Comparison of ENCODE assay signal across 23 cellular contexts in genomic region chr15:77808581-77809198, GRCh38.
DNase-seq lines count a peak whose midpoint lies in the region; ATAC-seq, FAIRE-seq and TF ChIP-seq lines count a peak whose summit lies in the region.
"Had no signal": no experiment of that assay in that cellular context is flagged by ENCODE, and none has a peak within 500 bp of the region (broad histone marks: within the 10 kb centered on the region; RNA-seq: fewer than 3 reads in every experiment).

No MANE protein-coding gene starts in this region.

- peaks cover 0 to 37% (median 31%) of the 10 kb centered on the region in 10 experiments; a peak in 15 of 20 replicates for H3K4me1 ChIP-seq in BLaER1 treated with 17β-estradiol and CSF1 and Interleukin-3, amounts not matched to agents 10 nM and 100 nM
- H3K4me1 ChIP-seq in H1 (replicated peaks in 1 of 4; ENCODE audit: control insufficient read depth in 3 of 4, insufficient read depth in 4 of 4, low read length in 3 of 4) (peaks cover 0 to 22% (median 11%) of the 10 kb centered on the region in 4 experiments; a peak in 6 of 7 replicates), small intestine (ENCODE audit: control insufficient read depth in 2 of 2, insufficient read depth in 1 of 2, low read depth in 1 of 2, low read length in 1 of 2) (no peaks in the 10 kb centered on the region), heart right ventricle (no peaks in the 10 kb centered on the region)
- H3K4me1 ChIP-seq: HAP-1 had no signal

- no peak overlapping the region for H3K4ac ChIP-seq in H1 (replicated peaks; ENCODE audit: insufficient read length, low read depth, low read length)

- no peak overlapping the region for H2BK5ac ChIP-seq in H1 (ENCODE audit: low read depth, low read length)

- H3K79me2 ChIP-seq in H1 (ENCODE audit: control insufficient read depth in 1 of 2, insufficient read depth in 2 of 2, low read length in 2 of 2), result no peaks in the 10 kb centered on the region

- H3K27ac Mint-ChIP-seq in WTC11, result peak overlapping the region; percentile 7; the same call in 1 of the 2 replicates
- H3K27ac Mint-ChIP-seq in activated naive CD4-positive, alpha-beta T cell treated with anti-CD3 and anti-CD28 coated beads, Interleukin-2, amount 10 ng/mL, durations not matched to agents 7 days and 5 days, result no peak overlapping the region
- H3K27ac Mint-ChIP-seq: B cell; CD4-positive, CD25-positive, alpha-beta regulatory T cell had no signal

- H4K5ac ChIP-seq in H1 (ENCODE audit: insufficient read length, low read depth, low read length), result no peak overlapping the region

- CTCF ChIA-PET in WTC11 (lab: Charles Lee), result interaction anchor here (1.0 to 2.2 kb wide), 2 partner anchors 13 to 62 kb away, joined by 3 to 11 read pairs; no protein-coding TSS in a partner anchor
- CTCF ChIA-PET in H1 (lab: Charles Lee; ENCODE audit: partially characterized antibody), result interaction anchor here (1.0 to 3.7 kb wide), 4 partner anchors 9 to 176 kb away, joined by 3 to 19 read pairs (median 4); no protein-coding TSS in a partner anchor
- CTCF ChIA-PET in activated naive CD4-positive, alpha-beta T cell treated with anti-CD3 and anti-CD28 coated beads, Interleukin-2, amount 10 ng/mL, durations not matched to agents 7 days and 5 days (lab: Charles Lee), result no interaction called here

- no peak overlapping the region for H2BK15ac ChIP-seq in H1 (ENCODE audit: low read length)

- H3K4me3 ChIP-seq in BLaER1 treated with 17β-estradiol and CSF1 and Interleukin-3, amounts not matched to agents 10 nM and 100 nM, result no peak overlapping the region
- no peak overlapping the region for H3K4me3 ChIP-seq in H1 (ENCODE audit: extremely low read depth in 1 of 4, insufficient read depth in 2 of 4, low read depth in 3 of 4, low read length in 4 of 4)
- no peak overlapping the region for H3K4me3 ChIP-seq in small intestine (ENCODE audit: low read depth in 1 of 2, low read length in 2 of 2)
- no peak overlapping the region for H3K4me3 ChIP-seq in heart right ventricle
- H3K4me3 ChIP-seq: GM23248, HAP-1 had no signal

- H2AFZ ChIP-seq in H1 (ENCODE audit: low read length), result no peak overlapping the region
- H2AFZ ChIP-seq: GM23248 had no signal

- no peak overlapping the region for H4K8ac ChIP-seq in H1 (ENCODE audit: extremely low read depth, insufficient read depth, low read length)

- ATAC-seq in WTC11 (no peak), heart right ventricle (no peak)

- no peak overlapping the region for H3K14ac ChIP-seq in H1 (ENCODE audit: insufficient read length)

- H2AK5ac ChIP-seq in H1 (ENCODE audit: low read depth, low read length), result no peak overlapping the region

- no peak for TF ChIP-seq RAD21 in H1 (IDR thresholded peaks at IDR 0.05 in 1 of 2, conservative IDR thresholded peaks at IDR 0.05 in 1 of 2; ENCODE audit: low read depth in 2 of 2, low read length in 2 of 2)

- H2BK120ac ChIP-seq in H1 (replicated peaks; ENCODE audit: low read depth, low read length), result no peak overlapping the region

- H3K79me1 ChIP-seq in H1 (ENCODE audit: low read depth, low read length), result no peaks in the 10 kb centered on the region

- peaks cover 0 to 5% (median 0%) of the 10 kb centered on the region in 11 experiments; a peak in 5 of 22 replicates for H4K20me1 ChIP-seq in BLaER1 treated with 17β-estradiol and CSF1 and Interleukin-3, amounts not matched to agents 10 nM and 100 nM
- peaks cover 0 to 2% of the 10 kb centered on the region in 2 experiments for H4K20me1 ChIP-seq in H1 (replicated peaks in 1 of 2; ENCODE audit: control insufficient read depth in 1 of 2, insufficient read depth in 2 of 2, low read length in 2 of 2)

- H2BK20ac ChIP-seq in H1 (ENCODE audit: low read length), result no peak overlapping the region

- no peak overlapping the region for H3K9ac ChIP-seq in BLaER1 treated with 17β-estradiol and CSF1 and Interleukin-3, amounts not matched to agents 10 nM and 100 nM
- H3K9ac ChIP-seq in H1 (replicated peaks in 1 of 4; ENCODE audit: extremely low read depth in 1 of 4, low read depth in 3 of 4, low read length in 3 of 4), result no peak overlapping the region
- H3K9ac ChIP-seq: GM23248, KMS-11, SK-N-SH had no signal

- H3K56ac ChIP-seq in H1 (replicated peaks; ENCODE audit: insufficient read length, low read depth, low read length), result no peak overlapping the region

- H3K23ac ChIP-seq in H1 (ENCODE audit: insufficient read length), result no peak overlapping the region

- 0 out of 2 replicates have a peak overlapping the region, but pooled peaks have one; percentile 78 for H2BK12ac ChIP-seq in H1 (ENCODE audit: low read depth, low read length)

- DNase-seq in WTC11 (ENCODE audit: low spot score) (no peak), H1 (ENCODE audit: low read depth in 1 of 2, low spot score in 2 of 2) (no peak), small intestine (peak; percentile 30), heart right ventricle (no peak), C1 segment of cervical spinal cord (lab: John Stamatoyannopoulos, UW) (no peak)
- DNase-seq in activated naive CD4-positive, alpha-beta T cell treated with anti-CD3 and anti-CD28 coated beads, Interleukin-2, amount 10 ng/mL, durations not matched to agents 7 days and 5 days, result no peak
- DNase-seq: CD4-positive, CD25-positive, alpha-beta regulatory T cell; DMS153; GM23248; NCI-H1092; NCI-H1436; NCI-H187; NCI-H2081 treated with DMSO at 0.1 percent for 48 hours; NCI-H2171; NCI-H226; NCI-H510A treated with DMSO at 0.1 percent for 48 hours; SK-N-SH; SW 1271 had no signal

- peaks cover 3% of the 10 kb centered on the region; the same call in 1 of the 2 replicates for H3K23me2 ChIP-seq in H1 (ENCODE audit: low read depth, low read length)

- H3K27me3 ChIP-seq in BLaER1 treated with 17β-estradiol and CSF1 and Interleukin-3, amounts not matched to agents 10 nM and 100 nM, result no peaks in the 10 kb centered on the region
- H3K27me3 ChIP-seq in H1 (replicated peaks in 1 of 4; ENCODE audit: control insufficient read depth in 3 of 4, extremely low read depth in 1 of 4, insufficient read depth in 3 of 4, low read length in 3 of 4), result no peaks in the 10 kb centered on the region
- H3K27me3 ChIP-seq in small intestine (ENCODE audit: control insufficient read depth in 2 of 2, insufficient read depth in 2 of 2, low read length in 2 of 2), result no peaks in the 10 kb centered on the region
- H3K27me3 ChIP-seq in heart right ventricle, result peaks cover 0 to 24% (median 7%) of the 10 kb centered on the region in 7 donors

- POLR2A ChIA-PET in WTC11 (lab: Charles Lee), result no interaction called here
- POLR2A ChIA-PET in H1 (lab: Charles Lee; ENCODE audit: partially characterized antibody), result interaction anchor here (1.5 kb wide), 1 partner anchor 15 kb away, joined by 5 read pairs; no protein-coding TSS in a partner anchor

- H4K91ac ChIP-seq in H1 (replicated peaks; ENCODE audit: insufficient read length, low read length), result no peak overlapping the region

- intact Hi-C loops in heart right ventricle (cut with DNase I), result no loop called here

- FAIRE-seq in H1 (lab: Jason Lieb, UNC) (no peak), small intestine (lab: Jason Lieb, UNC) (no peak)
- FAIRE-seq: HTR-8/SVneo had no signal

- no peaks in the 10 kb centered on the region for H3K36me3 ChIP-seq in BLaER1 treated with 17β-estradiol and CSF1 and Interleukin-3, amounts not matched to agents 10 nM and 100 nM
- H3K36me3 ChIP-seq in H1 (ENCODE audit: control insufficient read depth in 2 of 4, insufficient read depth in 4 of 4, low read length in 3 of 4) (no peaks in the 10 kb centered on the region), small intestine (ENCODE audit: control insufficient read depth in 2 of 2, insufficient read depth in 2 of 2, low read length in 2 of 2) (no peaks in the 10 kb centered on the region), heart right ventricle (no peaks in the 10 kb centered on the region)
- H3K36me3 ChIP-seq: HAP-1 had no signal

- no peak for TF ChIP-seq POLR2A in H1 (IDR thresholded peaks at IDR 0.05; ENCODE audit: control extremely low read depth in 1 of 2, low read depth in 2 of 2, low read length in 2 of 2)

- no peaks in the 10 kb centered on the region for H3K9me3 Mint-ChIP-seq in WTC11
- H3K9me3 Mint-ChIP-seq in activated naive CD4-positive, alpha-beta T cell treated with anti-CD3 and anti-CD28 coated beads, Interleukin-2, amount 10 ng/mL, durations not matched to agents 7 days and 5 days, result no peaks in the 10 kb centered on the region
- H3K9me3 Mint-ChIP-seq: CD4-positive, CD25-positive, alpha-beta regulatory T cell had no signal

- no peak overlapping the region for H3K27ac ChIP-seq in BLaER1 treated with 17β-estradiol and CSF1 and Interleukin-3, amounts not matched to agents 10 nM and 100 nM
- H3K27ac ChIP-seq in H1 (ENCODE audit: low read depth, low read length) (no peak overlapping the region), small intestine (ENCODE audit: low read depth in 1 of 2, low read length in 1 of 2) (no peak overlapping the region), heart right ventricle (no peak overlapping the region)
- H3K27ac ChIP-seq: GM23248, KMS-11 had no signal

- H3K36me3 Mint-ChIP-seq in WTC11, result no peaks in the 10 kb centered on the region
- H3K36me3 Mint-ChIP-seq in activated naive CD4-positive, alpha-beta T cell treated with anti-CD3 and anti-CD28 coated beads, Interleukin-2, amount 10 ng/mL, durations not matched to agents 7 days and 5 days, result no peaks in the 10 kb centered on the region
- H3K36me3 Mint-ChIP-seq: CD4-positive, CD25-positive, alpha-beta regulatory T cell had no signal

- no peak overlapping the region for H3K18ac ChIP-seq in H1 (ENCODE audit: extremely low read depth, low read length)

- peaks cover 35% of the 10 kb centered on the region for H3K4me1 Mint-ChIP-seq in WTC11
- H3K4me1 Mint-ChIP-seq in activated naive CD4-positive, alpha-beta T cell treated with anti-CD3 and anti-CD28 coated beads, Interleukin-2, amount 10 ng/mL, durations not matched to agents 7 days and 5 days, result no peaks in the 10 kb centered on the region
- H3K4me1 Mint-ChIP-seq: B cell had no signal

- no peaks in the 10 kb centered on the region for H3K9me3 ChIP-seq in BLaER1 treated with 17β-estradiol and CSF1 and Interleukin-3, amounts not matched to agents 10 nM and 100 nM (replicated peaks in 1 of 11)
- no peaks in the 10 kb centered on the region for H3K9me3 ChIP-seq in H1 (ENCODE audit: insufficient read depth in 2 of 2, low read depth in 1 of 2, low read length in 1 of 2)
- no peaks in the 10 kb centered on the region for H3K9me3 ChIP-seq in small intestine (ENCODE audit: control insufficient read depth, low read depth)
- H3K9me3 ChIP-seq in heart right ventricle, result no peaks in the 10 kb centered on the region
- H3K9me3 ChIP-seq: HAP-1, SK-N-SH had no signal

- 94% methylated on average over 8 of the region's 8 CpGs; no CpG with 5 or more reads in 1 of the 2 experiments for WGBS in H1 (ENCODE audit: extremely low coverage in 1 of 2, insufficient coverage in 1 of 2, insufficient read length in 1 of 2, insufficient replicate concordance in 2 of 2, low coverage in 1 of 2, low lambda C conversion rate in 2 of 2, missing lambda C conversion rate in 1 of 2), 2 experiments
- 46 to 75% (median 62%) methylated on average over 8 of the region's 8 CpGs for WGBS in small intestine, 3 donors
- 92 to 95% methylated on average over 8 of the region's 8 CpGs for WGBS in heart right ventricle, 2 donors

- peak overlapping the region in 7 of 11 experiments; percentile 15 to 48 (median 25); a peak in 6 of 22 replicates for H3K4me2 ChIP-seq in BLaER1 treated with 17β-estradiol and CSF1 and Interleukin-3, amounts not matched to agents 10 nM and 100 nM
- H3K4me2 ChIP-seq in H1 (ENCODE audit: insufficient read depth in 1 of 2, low read depth in 2 of 2, low read length in 2 of 2), result no peak overlapping the region
- H3K4me2 ChIP-seq: KMS-11, SK-N-SH had no signal

- no peak overlapping the region for H3K4me3 Mint-ChIP-seq in WTC11
- H3K4me3 Mint-ChIP-seq in activated naive CD4-positive, alpha-beta T cell treated with anti-CD3 and anti-CD28 coated beads, Interleukin-2, amount 10 ng/mL, durations not matched to agents 7 days and 5 days, result no peak overlapping the region
- H3K4me3 Mint-ChIP-seq: B cell; CD4-positive, CD25-positive, alpha-beta regulatory T cell had no signal

- TF ChIP-seq EP300 in H1 (IDR thresholded peaks at IDR 0.05; ENCODE audit: borderline replicate concordance in 1 of 2, low read depth in 2 of 2, low read length in 2 of 2), result no peak

- TF ChIP-seq CTCF in WTC11 (IDR thresholded peaks at IDR 0.05), result no peak
- no peak for TF ChIP-seq CTCF in H1 (IDR thresholded peaks at IDR 0.05; ENCODE audit: control extremely low read depth in 1 of 3, insufficient read depth in 1 of 3, low read depth in 1 of 3, low read length in 3 of 3)
- no peak for TF ChIP-seq CTCF in heart right ventricle (IDR thresholded peaks at IDR 0.05)

- no peaks in the 10 kb centered on the region for H3K27me3 Mint-ChIP-seq in WTC11 (ENCODE audit: low read depth)
- peaks cover 12% of the 10 kb centered on the region for H3K27me3 Mint-ChIP-seq in activated naive CD4-positive, alpha-beta T cell treated with anti-CD3 and anti-CD28 coated beads, Interleukin-2, amount 10 ng/mL, durations not matched to agents 7 days and 5 days

Comparison
In these comparisons a context has a peak if more than half of its experiments do, and no peak if none do; other contexts are left out.
1. H3K4me2 ChIP-seq: peak in BLaER1 treated with 17β-estradiol and CSF1 and Interleukin-3, amounts not matched to agents 10 nM and 100 nM (7 of 11); none in H1 (0 of 2).